In the genomic region with DNA sequence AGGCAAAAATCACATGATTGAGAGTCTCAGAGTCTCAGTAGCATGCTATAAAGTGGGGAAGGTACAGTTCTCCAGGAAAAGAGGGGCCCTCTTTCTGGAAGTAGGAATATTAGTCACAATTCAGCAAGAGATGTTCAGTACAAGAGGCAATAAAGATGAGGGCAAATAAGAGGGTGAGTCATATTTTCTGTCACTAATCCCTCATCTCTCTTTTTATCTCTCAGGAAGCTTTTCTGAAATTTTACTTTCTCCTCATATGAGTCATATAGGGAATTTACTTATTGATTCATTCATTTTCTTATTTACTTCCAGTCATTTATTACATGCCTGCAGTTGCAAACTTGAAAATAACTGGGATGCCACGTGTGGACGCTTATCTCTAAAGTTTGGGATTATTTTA, we compare ENCODE assay signal across 22 cellular contexts. TPM values are rescaled to one million over a fixed set of nuclear protein-coding genes. Genes with fewer than 3 reads are reported as not detected.
A peak's percentile ranks its signal among the peaks of the same experiment; 100 is the strongest.
DNase-seq lines count a peak whose midpoint lies in the region; ATAC-seq and TF ChIP-seq lines count a peak whose summit lies in the region.
"Had no signal": no experiment of that assay in that cellular context is flagged by ENCODE, and none has a peak within 500 bp of the region (broad histone marks: within the 10 kb centered on the region; RNA-seq: fewer than 3 reads in every experiment).

No MANE protein-coding gene starts in this region.

- H3K9me3 Mint-ChIP-seq in stimulated activated naive CD8-positive, alpha-beta T cell treated with anti-CD3 and anti-CD28 coated beads, Interleukin-15, amount 100 ng/mL, for 72 hours = no peaks in the 10 kb centered on the region
- H3K9me3 Mint-ChIP-seq: activated CD4-positive, alpha-beta T cell treated with anti-CD3 and anti-CD28 coated beads, Interleukin-2, amount 10 ng/mL, durations not matched to agents 7 days and 5 days; activated naive CD8-positive, alpha-beta T cell treated with anti-CD3 and anti-CD28 coated beads, Interleukin-2, amount 50 U/mL, for 24 hours had no signal

- no peak for TF ChIP-seq CTCF in foreskin keratinocyte (conservative IDR thresholded peaks at IDR 0.05)

- DNase-seq in stimulated activated naive CD8-positive, alpha-beta T cell treated with anti-CD3 and anti-CD28 coated beads, Interleukin-15, amount 100 ng/mL, for 72 hours = no peak
- DNase-seq in stimulated activated naive CD8-positive, alpha-beta T cell treated with anti-CD3 and anti-CD28 coated beads, Interleukin-15, Interleukin-2, amounts not matched to agents 100 U/mL and 50 U/mL, for 24 hours = no peak
- DNase-seq in SW480 (ENCODE audit: low spot score) (peak; percentile 39), foreskin keratinocyte (peak; percentile 5 to 48), NCI-H526 (lab: John Stamatoyannopoulos, UW) (no peak), sciatic nerve (ENCODE audit: low spot score) (no peak), NCI-H524 treated with DMSO at 0.1 percent for 48 hours (lab: John Stamatoyannopoulos, UW) (no peak)
- DNase-seq: activated CD4-positive, alpha-beta T cell treated with anti-CD3 and anti-CD28 coated beads, Interleukin-2, amount 10 ng/mL, durations not matched to agents 7 days and 5 days; activated naive CD8-positive, alpha-beta T cell treated with anti-CD3 and anti-CD28 coated beads, Interleukin-2, amount 50 U/mL, for 24 hours; CD4-positive, alpha-beta memory T cell; GDM1; head of caudate nucleus; KBM-7; NCI-H1436; NCI-H446 treated with DMSO at 0.1 percent for 48 hours; ovary; SJCRH30; spleen; stimulated activated naive CD4-positive, alpha-beta T cell; upper lobe of right lung had no signal

- H3K27ac ChIP-seq in foreskin keratinocyte = no peak overlapping the region
- H3K27ac ChIP-seq: ovary, SJCRH30, spleen, upper lobe of right lung had no signal

- no peak overlapping the region for H3K27ac Mint-ChIP-seq in stimulated activated naive CD8-positive, alpha-beta T cell treated with anti-CD3 and anti-CD28 coated beads, Interleukin-15, amount 100 ng/mL, for 72 hours
- H3K27ac Mint-ChIP-seq: activated CD4-positive, alpha-beta T cell treated with anti-CD3 and anti-CD28 coated beads, Interleukin-2, amount 10 ng/mL, durations not matched to agents 7 days and 5 days; activated naive CD8-positive, alpha-beta T cell treated with anti-CD3 and anti-CD28 coated beads, Interleukin-2, amount 50 U/mL, for 24 hours; CD4-positive, alpha-beta memory T cell had no signal

- intact Hi-C loops in sciatic nerve (cut with DNase I) = no loop called here

- H3K27me3 ChIP-seq in foreskin keratinocyte = peaks cover 29% of the 10 kb centered on the region
- H3K27me3 ChIP-seq: ovary, SJCRH30, spleen, upper lobe of right lung had no signal

- H3K4me1 ChIP-seq in foreskin keratinocyte = peaks cover 4% of the 10 kb centered on the region
- H3K4me1 ChIP-seq: SJCRH30, spleen, upper lobe of right lung had no signal

- no peak overlapping the region for H3K4me3 Mint-ChIP-seq in stimulated activated naive CD8-positive, alpha-beta T cell treated with anti-CD3 and anti-CD28 coated beads, Interleukin-15, amount 100 ng/mL, for 72 hours
- H3K4me3 Mint-ChIP-seq: activated CD4-positive, alpha-beta T cell treated with anti-CD3 and anti-CD28 coated beads, Interleukin-2, amount 10 ng/mL, durations not matched to agents 7 days and 5 days; activated naive CD8-positive, alpha-beta T cell treated with anti-CD3 and anti-CD28 coated beads, Interleukin-2, amount 50 U/mL, for 24 hours; CD4-positive, alpha-beta memory T cell had no signal

- H3K4me1 Mint-ChIP-seq in stimulated activated naive CD8-positive, alpha-beta T cell treated with anti-CD3 and anti-CD28 coated beads, Interleukin-15, amount 100 ng/mL, for 72 hours = peaks cover 7% of the 10 kb centered on the region
- H3K4me1 Mint-ChIP-seq: activated CD4-positive, alpha-beta T cell treated with anti-CD3 and anti-CD28 coated beads, Interleukin-2, amount 10 ng/mL, durations not matched to agents 7 days and 5 days; CD4-positive, alpha-beta memory T cell had no signal

- H3K27me3 Mint-ChIP-seq in stimulated activated naive CD8-positive, alpha-beta T cell treated with anti-CD3 and anti-CD28 coated beads, Interleukin-15, amount 100 ng/mL, for 72 hours = peaks cover 7% of the 10 kb centered on the region
- H3K27me3 Mint-ChIP-seq: activated CD4-positive, alpha-beta T cell treated with anti-CD3 and anti-CD28 coated beads, Interleukin-2, amount 10 ng/mL, durations not matched to agents 7 days and 5 days; activated naive CD8-positive, alpha-beta T cell treated with anti-CD3 and anti-CD28 coated beads, Interleukin-2, amount 50 U/mL, for 24 hours had no signal

- ATAC-seq in stimulated activated naive CD8-positive, alpha-beta T cell treated with anti-CD3 and anti-CD28 coated beads, Interleukin-15, amount 100 ng/mL, for 72 hours = peak; percentile 39
- ATAC-seq in stimulated activated naive CD8-positive, alpha-beta T cell treated with anti-CD3 and anti-CD28 coated beads, Interleukin-15, Interleukin-2, amounts not matched to agents 100 U/mL and 50 U/mL, for 24 hours = no peak
- ATAC-seq in foreskin keratinocyte (peak; percentile 91), sciatic nerve (no peak), HG03520 (IDR thresholded peaks at IDR 0.05; ENCODE audit: unreplicated experiment) (no peak)
- ATAC-seq: activated naive CD8-positive, alpha-beta T cell treated with anti-CD3 and anti-CD28 coated beads, Interleukin-2, amount 50 U/mL, for 24 hours; upper lobe of right lung had no signal

RNA-seq across cellular contexts. Expression of a gene that starts 3.4 kb away (rescaled TPM):
- total RNA-seq in foreskin keratinocyte = not detected in 2 replicates
- polyA plus RNA-seq in foreskin keratinocyte = not detected in 2 replicates
- not detected for total RNA-seq in sciatic nerve
- total RNA-seq: activated CD4-positive, alpha-beta T cell treated with anti-CD3 and anti-CD28 coated beads, Interleukin-2, amount 10 ng/mL, durations not matched to agents 7 days and 5 days; CD4-positive, alpha-beta memory T cell; mucosa of gallbladder; SJCRH30; upper lobe of right lung had no signal
- polyA plus RNA-seq: CD4-positive, alpha-beta memory T cell; spleen had no signal

RNA-seq across cellular contexts. Expression of a gene that starts 32.5 kb away (rescaled TPM):
- total RNA-seq in foreskin keratinocyte (not detected in 2 replicates), sciatic nerve (not detected)
- polyA plus RNA-seq in foreskin keratinocyte = not detected in 2 replicates
- total RNA-seq: activated CD4-positive, alpha-beta T cell treated with anti-CD3 and anti-CD28 coated beads, Interleukin-2, amount 10 ng/mL, durations not matched to agents 7 days and 5 days; CD4-positive, alpha-beta memory T cell; mucosa of gallbladder; ovary; SJCRH30; upper lobe of right lung had no signal
- polyA plus RNA-seq: CD4-positive, alpha-beta memory T cell had no signal

Comparison
In these comparisons a context has a peak if more than half of its experiments do, and no peak if none do; other contexts are left out.
1. ATAC-seq: peak in stimulated activated naive CD8-positive, alpha-beta T cell treated with anti-CD3 and anti-CD28 coated beads, Interleukin-15, amount 100 ng/mL, for 72 hours (single experiment) and foreskin keratinocyte (single experiment); none in stimulated activated naive CD8-positive, alpha-beta T cell treated with anti-CD3 and anti-CD28 coated beads, Interleukin-15, Interleukin-2, amounts not matched to agents 100 U/mL and 50 U/mL, for 24 hours (single experiment), sciatic nerve (single experiment) and HG03520 (single experiment).
2. DNase-seq: peak in SW480 (single experiment) and foreskin keratinocyte (2 of 2); none in stimulated activated naive CD8-positive, alpha-beta T cell treated with anti-CD3 and anti-CD28 coated beads, Interleukin-15, amount 100 ng/mL, for 72 hours (0 of 2), stimulated activated naive CD8-positive, alpha-beta T cell treated with anti-CD3 and anti-CD28 coated beads, Interleukin-15, Interleukin-2, amounts not matched to agents 100 U/mL and 50 U/mL, for 24 hours (single experiment), NCI-H526 (0 of 2), sciatic nerve (single experiment) and NCI-H524 treated with DMSO at 0.1 percent for 48 hours (single experiment).